In the genomic region with DNA sequence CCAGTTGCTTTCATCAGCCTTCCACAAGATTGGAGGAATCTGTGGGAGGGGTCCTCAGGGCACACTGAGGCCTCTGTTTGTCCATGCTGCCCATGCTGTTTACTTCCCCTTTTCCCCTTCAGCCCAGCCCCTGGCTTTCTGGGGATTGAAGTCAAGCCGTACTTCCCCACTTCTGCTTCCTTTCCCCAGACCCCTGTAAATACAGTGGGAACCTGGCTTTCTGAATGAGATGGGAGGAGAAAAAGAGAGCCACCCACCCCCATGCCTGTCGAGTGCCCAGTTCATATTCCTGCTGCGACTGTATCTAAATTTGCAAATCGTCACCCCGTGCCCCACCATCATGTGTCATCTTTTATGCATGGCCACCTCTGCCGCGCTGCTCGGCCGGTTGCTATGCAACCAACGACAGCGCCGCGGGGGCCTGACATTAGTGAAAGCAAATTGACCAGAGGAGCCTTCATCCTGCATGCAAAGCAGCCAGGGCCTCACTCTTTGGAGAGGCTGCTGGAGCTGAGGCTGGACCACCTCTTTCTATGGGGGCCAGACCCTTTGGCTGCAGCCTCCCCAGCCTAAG, we compare ENCODE assay signal across 9 cellular contexts.
DNase-seq lines count a peak whose midpoint lies in the region; ATAC-seq and TF ChIP-seq lines count a peak whose summit lies in the region.
"Had no signal": no experiment of that assay in that cellular context is flagged by ENCODE, and none has a peak within 500 bp of the region (broad histone marks: within the 10 kb centered on the region; RNA-seq: fewer than 3 reads in every experiment).

No MANE protein-coding gene starts in this region.

- H3K4me1 ChIP-seq in SJCRH30, result no peaks in the 10 kb centered on the region

- no peak for TF ChIP-seq CTCF in activated B cell treated with CpG ODN at 0.5 μM for 24 hours (IDR thresholded peaks at IDR 0.05)
- no peak for TF ChIP-seq CTCF in natural killer cell (IDR thresholded peaks at IDR 0.05)

- H3K9me3 ChIP-seq in SJCRH30 (replicated peaks), result no peaks in the 10 kb centered on the region

- H3K27ac Mint-ChIP-seq in activated B cell treated with CpG ODN at 0.5 μM for 24 hours (no peak overlapping the region), natural killer cell (no peak overlapping the region)
- H3K27ac Mint-ChIP-seq in activated naive CD8-positive, alpha-beta T cell treated with anti-CD3 and anti-CD28 coated beads, Interleukin-2, amount 50 U/mL, for 24 hours, result no peak overlapping the region

- H3K4me1 Mint-ChIP-seq in activated B cell treated with CpG ODN at 0.5 μM for 24 hours (peaks cover 24% of the 10 kb centered on the region), natural killer cell (peaks cover 4% of the 10 kb centered on the region in 2 donors)
- no peaks in the 10 kb centered on the region for H3K4me1 Mint-ChIP-seq in activated naive CD8-positive, alpha-beta T cell treated with anti-CD3 and anti-CD28 coated beads, Interleukin-2, amount 50 U/mL, for 24 hours

- no peaks in the 10 kb centered on the region for H3K36me3 ChIP-seq in SJCRH30

- in situ Hi-C loops in Caki2 (cut with HindIII; ENCODE audit: low pct_unique_long_range_greater_than_20kb, low sequenced_read_pairs), result no loop called here

- DNase-seq in Caki2 (ENCODE audit: low read depth) (peak; percentile 32), activated B cell treated with CpG ODN at 0.5 μM for 24 hours (no peak), activated gamma-delta T cell (lab: John Stamatoyannopoulos, UW) (no peak), natural killer cell (no peak), SJCRH30 (no peak)
- no peak for DNase-seq in activated naive CD8-positive, alpha-beta T cell treated with anti-CD3 and anti-CD28 coated beads, Interleukin-2, amount 50 U/mL, for 24 hours

- H3K36me3 Mint-ChIP-seq in activated B cell treated with CpG ODN at 0.5 μM for 24 hours (ENCODE audit: low read depth), result no peaks in the 10 kb centered on the region
- H3K36me3 Mint-ChIP-seq in activated naive CD8-positive, alpha-beta T cell treated with anti-CD3 and anti-CD28 coated beads, Interleukin-2, amount 50 U/mL, for 24 hours (ENCODE audit: low read depth), result no peaks in the 10 kb centered on the region
- H3K36me3 Mint-ChIP-seq in natural killer cell, result no peaks in the 10 kb centered on the region

- peak; percentile 66 for ATAC-seq in GM21381 (IDR thresholded peaks at IDR 0.05; ENCODE audit: unreplicated experiment)
- peak; percentile 74 for ATAC-seq in HG03558 (IDR thresholded peaks at IDR 0.05; ENCODE audit: extremely low read depth, unreplicated experiment)
- ATAC-seq in activated B cell treated with CpG ODN at 0.5 μM for 24 hours (ENCODE audit: low read depth), result peak; percentile 85
- ATAC-seq in activated naive CD8-positive, alpha-beta T cell treated with anti-CD3 and anti-CD28 coated beads, Interleukin-2, amount 50 U/mL, for 24 hours, result no peak
- ATAC-seq in natural killer cell, result no peak

- POLR2A ChIA-PET in activated B cell treated with CpG ODN at 0.5 μM for 24 hours (lab: Charles Lee), result no interaction called here

- intact Hi-C loops in activated B cell treated with CpG ODN at 0.5 μM for 24 hours (cut with micrococcal nuclease), result no loop called here
- intact Hi-C loops in natural killer cell (cut with micrococcal nuclease), result no loop called here

- peaks cover 5% of the 10 kb centered on the region for H3K27me3 ChIP-seq in SJCRH30

- H3K4me3 ChIP-seq in SJCRH30, result no peak overlapping the region
- H3K4me3 ChIP-seq: skin epidermis had no signal

- CTCF ChIA-PET in activated B cell treated with CpG ODN at 0.5 μM for 24 hours (lab: Charles Lee), result no interaction called here

- H3K4me3 Mint-ChIP-seq in activated B cell treated with CpG ODN at 0.5 μM for 24 hours, result peak overlapping the region; percentile 73
- H3K4me3 Mint-ChIP-seq in activated naive CD8-positive, alpha-beta T cell treated with anti-CD3 and anti-CD28 coated beads, Interleukin-2, amount 50 U/mL, for 24 hours, result no peak overlapping the region
- no peak overlapping the region for H3K4me3 Mint-ChIP-seq in natural killer cell

- H3K27me3 Mint-ChIP-seq in activated B cell treated with CpG ODN at 0.5 μM for 24 hours, result no peaks in the 10 kb centered on the region
- peaks cover 9% of the 10 kb centered on the region for H3K27me3 Mint-ChIP-seq in activated naive CD8-positive, alpha-beta T cell treated with anti-CD3 and anti-CD28 coated beads, Interleukin-2, amount 50 U/mL, for 24 hours
- peaks cover 15 to 44% of the 10 kb centered on the region in 2 donors for H3K27me3 Mint-ChIP-seq in natural killer cell (ENCODE audit: low read depth in 2 of 2)

- H3K9me3 Mint-ChIP-seq in activated B cell treated with CpG ODN at 0.5 μM for 24 hours (no peaks in the 10 kb centered on the region), natural killer cell (no peaks in the 10 kb centered on the region)
- no peaks in the 10 kb centered on the region for H3K9me3 Mint-ChIP-seq in activated naive CD8-positive, alpha-beta T cell treated with anti-CD3 and anti-CD28 coated beads, Interleukin-2, amount 50 U/mL, for 24 hours

- H3K27ac ChIP-seq in SJCRH30, result no peak overlapping the region
- H3K27ac ChIP-seq: skin epidermis had no signal

Comparison
In these comparisons a context has a peak if more than half of its experiments do, and no peak if none do; other contexts are left out.
1. ATAC-seq: peak in GM21381 (single experiment), HG03558 (single experiment) and activated B cell treated with CpG ODN at 0.5 μM for 24 hours (single experiment); none in activated naive CD8-positive, alpha-beta T cell treated with anti-CD3 and anti-CD28 coated beads, Interleukin-2, amount 50 U/mL, for 24 hours (single experiment) and natural killer cell (0 of 3).